ENCODE assay signal across 12 cellular contexts in genomic region chr20:62117658-62118057, GRCh38. TPM values are rescaled to one million over a fixed set of nuclear protein-coding genes. Genes with fewer than 3 reads are reported as not detected.
A peak's percentile ranks its signal among the peaks of the same experiment; 100 is the strongest.
DNase-seq lines count a peak whose midpoint lies in the region; ATAC-seq and TF ChIP-seq lines count a peak whose summit lies in the region.
"Had no signal": no experiment of that assay in that cellular context is flagged by ENCODE, and none has a peak within 500 bp of the region (broad histone marks: within the 10 kb centered on the region; RNA-seq: fewer than 3 reads in every experiment).

No MANE protein-coding gene starts in this region.

- peak; percentile 33 for DNase-seq in DMS153 (lab: John Stamatoyannopoulos, UW)
- DNase-seq in DMS153 treated with DMSO at 0.1 percent for 48 hours (lab: John Stamatoyannopoulos, UW; ENCODE audit: unreplicated experiment) = no peak
- peak; percentile 68 for DNase-seq in activated CD8-positive, alpha-beta memory T cell treated with anti-CD3 and anti-CD28 coated beads, Interleukin-2, amount 50 U/mL, for 48 hours
- DNase-seq in right atrium auricular region (ENCODE audit: low spot score) = no peak
- peak; percentile 42 to 72 for DNase-seq in stimulated activated effector memory CD8-positive, alpha-beta T cell treated with anti-CD3 and anti-CD28 coated beads, Interleukin-12 subunit alpha, Interleukin-12 subunit beta, amount 100 ng/mL, for 72 hours (ENCODE audit: low spot score in 2 of 2)
- DNase-seq in ovary = no peak
- no peak for DNase-seq in mesenteric fat pad (ENCODE audit: low spot score)
- no peak for DNase-seq in progenitor cell of endocrine pancreas (ENCODE audit: low spot score, unreplicated experiment)
- DNase-seq: NCI-H2107 had no signal

- TF ChIP-seq EP300 in ovary (IDR thresholded peaks at IDR 0.05) = no peak

- H3K27ac ChIP-seq in right atrium auricular region = peak overlapping the region; percentile 97 to 98
- H3K27ac ChIP-seq in ovary = no peak overlapping the region
- H3K27ac ChIP-seq: 22Rv1, neutrophil, thoracic aorta had no signal

- peaks cover 30% of the 10 kb centered on the region for H3K4me1 Mint-ChIP-seq in stimulated activated effector memory CD8-positive, alpha-beta T cell treated with anti-CD3 and anti-CD28 coated beads, Interleukin-12 subunit alpha, Interleukin-12 subunit beta, amount 100 ng/mL, for 72 hours
- no peaks in the 10 kb centered on the region for H3K4me1 Mint-ChIP-seq in progenitor cell of endocrine pancreas (ENCODE audit: low read depth)

- intact Hi-C loops in ovary (cut with DNase I) = loop anchor here in 1 of 4 donors (5.0 kb wide), 1 partner anchor 40 kb away; no protein-coding TSS in a partner anchor

- TF ChIP-seq CTCF in right atrium auricular region (IDR thresholded peaks at IDR 0.05) = no peak
- TF ChIP-seq CTCF in ovary (IDR thresholded peaks at IDR 0.05) = no peak
- TF ChIP-seq CTCF in progenitor cell of endocrine pancreas (IDR thresholded peaks at IDR 0.05; ENCODE audit: unreplicated experiment) = no peak

- H3K9me3 Mint-ChIP-seq in stimulated activated effector memory CD8-positive, alpha-beta T cell treated with anti-CD3 and anti-CD28 coated beads, Interleukin-12 subunit alpha, Interleukin-12 subunit beta, amount 100 ng/mL, for 72 hours = no peaks in the 10 kb centered on the region
- no peaks in the 10 kb centered on the region for H3K9me3 Mint-ChIP-seq in progenitor cell of endocrine pancreas (ENCODE audit: low read depth)

- ATAC-seq in stimulated activated effector memory CD8-positive, alpha-beta T cell treated with anti-CD3 and anti-CD28 coated beads, Interleukin-12 subunit alpha, Interleukin-12 subunit beta, amount 100 ng/mL, for 72 hours = peak; percentile 59

- peak overlapping the region; percentile 48 for H3K27ac Mint-ChIP-seq in stimulated activated effector memory CD8-positive, alpha-beta T cell treated with anti-CD3 and anti-CD28 coated beads, Interleukin-12 subunit alpha, Interleukin-12 subunit beta, amount 100 ng/mL, for 72 hours
- H3K27ac Mint-ChIP-seq in progenitor cell of endocrine pancreas = no peak overlapping the region

- H3K4me3 ChIP-seq in right atrium auricular region (no peak overlapping the region), ovary (no peak overlapping the region)
- H3K4me3 ChIP-seq: thoracic aorta had no signal

- H3K9me3 ChIP-seq in right atrium auricular region (peaks cover 0 to 4% of the 10 kb centered on the region in 2 donors), ovary (no peaks in the 10 kb centered on the region)

- H3K27me3 ChIP-seq in right atrium auricular region (no peaks in the 10 kb centered on the region), ovary (no peaks in the 10 kb centered on the region)

- H3K4me1 ChIP-seq in right atrium auricular region = peaks cover 0 to 36% of the 10 kb centered on the region in 2 donors
- no peaks in the 10 kb centered on the region for H3K4me1 ChIP-seq in ovary (ENCODE audit: insufficient read depth)

- H3K4me3 Mint-ChIP-seq in stimulated activated effector memory CD8-positive, alpha-beta T cell treated with anti-CD3 and anti-CD28 coated beads, Interleukin-12 subunit alpha, Interleukin-12 subunit beta, amount 100 ng/mL, for 72 hours = no peak overlapping the region
- H3K4me3 Mint-ChIP-seq in progenitor cell of endocrine pancreas (ENCODE audit: low read depth) = no peak overlapping the region

- peaks cover 30% of the 10 kb centered on the region for H3K27me3 Mint-ChIP-seq in progenitor cell of endocrine pancreas

- WGBS in ovary, 3 donors = 36 to 45% (median 36%) methylated on average over 15 of the region's 15 CpGs

- H3K36me3 ChIP-seq in right atrium auricular region (no peaks in the 10 kb centered on the region), ovary (no peaks in the 10 kb centered on the region)
- H3K36me3 ChIP-seq: neutrophil, thoracic aorta had no signal

- H3K36me3 Mint-ChIP-seq in stimulated activated effector memory CD8-positive, alpha-beta T cell treated with anti-CD3 and anti-CD28 coated beads, Interleukin-12 subunit alpha, Interleukin-12 subunit beta, amount 100 ng/mL, for 72 hours = peaks cover 9% of the 10 kb centered on the region
- H3K36me3 Mint-ChIP-seq in progenitor cell of endocrine pancreas (ENCODE audit: insufficient read depth) = no peaks in the 10 kb centered on the region

- no peak for TF ChIP-seq POLR2A in ovary (IDR thresholded peaks at IDR 0.05)

RNA-seq across cellular contexts. Expression of gene LSM14B, which starts 4.6 kb away (rescaled TPM):
- 10 to 100 TPM; 26.1 to 26.8 TPM for total RNA-seq in right atrium auricular region
- total RNA-seq in ovary = 10 to 100 TPM; 21.5 to 62.2 (median 56.1) TPM
- 10 to 100 TPM; 21.7 to 39.8 TPM for polyA plus RNA-seq in ovary
- total RNA-seq in mesenteric fat pad = 23.7 TPM
- 81.1 and 84.3 TPM in 2 replicates for total RNA-seq in progenitor cell of endocrine pancreas

RNA-seq across cellular contexts. Expression of gene PSMA7, which starts 25.5 kb away (rescaled TPM):
- total RNA-seq in right atrium auricular region (100 to 1,000 TPM; 258 to 313 TPM), ovary (100 to 1,000 TPM; 163 to 214 (median 168) TPM), mesenteric fat pad (258 TPM), progenitor cell of endocrine pancreas (221 and 234 TPM in 2 replicates)
- 100 to 1,000 TPM; 105 to 212 TPM for polyA plus RNA-seq in ovary

RNA-seq across cellular contexts. Expression of gene SS18L1, which starts 25.9 kb away (rescaled TPM):
- total RNA-seq in right atrium auricular region (1 to 10 TPM; 8.3 to 9.0 TPM), ovary (10 to 100 TPM in 6 of 7 donors, 1 to 10 TPM in 1; 9.5 to 14.3 (median 12.4) TPM), mesenteric fat pad (9.0 TPM), progenitor cell of endocrine pancreas (29.8 and 32.0 TPM in 2 replicates)
- polyA plus RNA-seq in ovary = 1 to 10 TPM; 7.7 to 8.7 TPM

RNA-seq across cellular contexts. Expression of gene TAF4, which starts 52.0 kb away (rescaled TPM):
- 10 to 100 TPM in 1 of 2 donors, 1 to 10 TPM in 1; 8.3 to 18.0 TPM for total RNA-seq in right atrium auricular region
- 10 to 100 TPM; 15.6 to 34.7 (median 28.1) TPM for total RNA-seq in ovary
- 10 to 100 TPM in 1 of 2 donors, 1 to 10 TPM in 1; 9.3 to 14.2 TPM for polyA plus RNA-seq in ovary
- total RNA-seq in mesenteric fat pad = 13.0 TPM
- 34.7 and 35.9 TPM in 2 replicates for total RNA-seq in progenitor cell of endocrine pancreas

Comparison
In these comparisons a context has a peak if more than half of its experiments do, and no peak if none do; other contexts are left out.
1. DNase-seq: peak in DMS153 (single experiment), activated CD8-positive, alpha-beta memory T cell treated with anti-CD3 and anti-CD28 coated beads, Interleukin-2, amount 50 U/mL, for 48 hours (single experiment) and stimulated activated effector memory CD8-positive, alpha-beta T cell treated with anti-CD3 and anti-CD28 coated beads, Interleukin-12 subunit alpha, Interleukin-12 subunit beta, amount 100 ng/mL, for 72 hours (2 of 2); none in DMS153 treated with DMSO at 0.1 percent for 48 hours (single experiment), right atrium auricular region (single experiment), ovary (0 of 5), mesenteric fat pad (single experiment) and progenitor cell of endocrine pancreas (single experiment).
2. H3K27ac ChIP-seq: peak in right atrium auricular region (2 of 2); none in ovary (0 of 2).